34 cellular contexts compared by ENCODE assay signal in the genomic region with DNA sequence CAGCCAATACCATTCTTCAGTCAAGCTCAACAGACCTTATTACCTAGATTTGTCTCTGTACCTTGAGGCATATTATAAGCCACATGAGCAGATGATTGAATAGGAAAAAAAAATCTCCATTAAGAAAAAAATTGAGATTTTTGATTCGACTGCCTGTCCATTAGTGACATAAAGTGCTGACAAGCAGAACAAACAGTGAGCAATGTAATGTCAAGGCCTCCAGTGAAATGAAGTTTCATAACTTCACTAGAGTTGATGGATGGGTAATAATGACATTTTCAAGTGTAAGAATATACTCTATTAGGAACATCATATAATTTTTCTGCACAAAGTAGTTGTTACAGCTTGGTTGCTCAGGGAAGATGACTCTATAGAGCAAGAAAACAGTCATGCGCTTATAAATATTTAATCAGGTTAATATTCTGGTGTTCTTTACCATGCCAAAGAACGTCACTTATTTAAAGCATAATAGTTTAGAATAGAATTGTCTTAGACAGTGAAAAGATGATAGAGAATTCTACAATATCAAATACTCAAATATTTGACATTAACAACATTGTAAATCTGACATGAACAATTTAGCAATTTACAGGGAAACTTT.
"Had no signal": no experiment of that assay in that cellular context is flagged by ENCODE, and none has a peak within 500 bp of the region (broad histone marks: within the 10 kb centered on the region; RNA-seq: fewer than 3 reads in every experiment).

No MANE protein-coding gene starts in this region.

- DNase-seq: Karpas-422, Kasumi-1, MV-4-11, NCI-H1048, NCI-H1092, NCI-H1092 treated with DMSO at 0.1 percent for 48 hours, NCI-H1105, NCI-H1105 treated with DMSO at 0.1 percent for 48 hours, NCI-H1417, NCI-H1417 treated with DMSO at 0.1 percent for 48 hours, NCI-H1436, NCI-H1436 treated with DMSO at 0.1 percent for 48 hours, NCI-H146, NCI-H1694, NCI-H1694 treated with DMSO at 0.1 percent for 48 hours, NCI-H187, NCI-H187 treated with DMSO at 0.1 percent for 48 hours, NCI-H1930, NCI-H2029, NCI-H2029 treated with DMSO at 0.1 percent for 48 hours, NCI-H2081, NCI-H2081 treated with DMSO at 0.1 percent for 48 hours, NCI-H2107, NCI-H2171, NCI-H2171 treated with DMSO at 0.1 percent for 48 hours, NCI-H2227 treated with DMSO at 0.1 percent for 48 hours, NCI-H226, NCI-H345, NCI-H446, NCI-H446 treated with DMSO at 0.1 percent for 48 hours, NCI-H510A, NCI-H510A treated with DMSO at 0.1 percent for 48 hours, NCI-H524 had no signal

- H3K9ac ChIP-seq: KMS-11 had no signal

- H3K27ac ChIP-seq: KMS-11 had no signal

- H3K4me2 ChIP-seq: KMS-11 had no signal
